In the genomic region with DNA sequence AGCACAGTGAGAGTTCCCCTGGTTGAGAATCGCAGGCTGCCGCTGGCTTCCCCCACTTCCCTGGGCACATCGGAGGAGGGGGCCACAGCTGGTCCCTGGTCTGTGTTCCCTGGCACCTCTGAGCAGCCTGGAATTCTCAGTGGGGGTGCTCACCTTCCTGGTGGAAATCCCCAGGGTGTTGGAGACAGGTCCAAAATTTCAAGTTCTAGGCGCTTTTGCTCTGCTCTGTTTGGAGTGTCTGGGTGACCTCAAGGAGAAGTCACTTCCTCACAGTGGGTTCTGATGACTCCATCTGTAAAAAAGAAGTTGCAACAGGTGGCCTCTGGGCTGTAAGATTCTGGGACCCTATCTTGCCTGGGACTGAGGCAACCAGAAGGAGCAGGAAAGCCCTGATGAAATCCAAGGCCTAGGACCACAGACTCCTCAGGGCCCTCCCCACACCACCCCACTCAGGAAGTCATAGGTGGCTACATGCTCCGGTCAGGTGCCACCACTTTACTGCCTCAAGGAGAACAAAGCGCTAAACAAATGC, we compare ENCODE assay signal across 7 cellular contexts. TPM values are rescaled to one million over a fixed set of nuclear protein-coding genes. Genes with fewer than 3 reads are reported as not detected.
A peak's percentile ranks its signal among the peaks of the same experiment; 100 is the strongest.
DNase-seq lines count a peak whose midpoint lies in the region; ATAC-seq and TF ChIP-seq lines count a peak whose summit lies in the region.

A gene with protein sequence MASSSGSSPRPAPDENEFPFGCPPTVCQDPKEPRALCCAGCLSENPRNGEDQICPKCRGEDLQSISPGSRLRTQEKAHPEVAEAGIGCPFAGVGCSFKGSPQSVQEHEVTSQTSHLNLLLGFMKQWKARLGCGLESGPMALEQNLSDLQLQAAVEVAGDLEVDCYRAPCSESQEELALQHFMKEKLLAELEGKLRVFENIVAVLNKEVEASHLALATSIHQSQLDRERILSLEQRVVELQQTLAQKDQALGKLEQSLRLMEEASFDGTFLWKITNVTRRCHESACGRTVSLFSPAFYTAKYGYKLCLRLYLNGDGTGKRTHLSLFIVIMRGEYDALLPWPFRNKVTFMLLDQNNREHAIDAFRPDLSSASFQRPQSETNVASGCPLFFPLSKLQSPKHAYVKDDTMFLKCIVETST (minus strand): TSS at position 400 of the 532 bp plus-strand sequence. CDS start 721 bp downstream, outside the sequence.

- TF ChIP-seq CTCF in tibial nerve (IDR thresholded peaks at IDR 0.05) (no peak), A673 (conservative IDR thresholded peaks at IDR 0.05; ENCODE audit: low read depth, low read length) (no peak)

- ATAC-seq in GM19035 (IDR thresholded peaks at IDR 0.05; ENCODE audit: unreplicated experiment) (peak; percentile 19), HG02938 (IDR thresholded peaks at IDR 0.05; ENCODE audit: unreplicated experiment) (peak; percentile 33)

- TF ChIP-seq EP300 in tibial nerve (IDR thresholded peaks at IDR 0.05): no peak

- no TSS peak for BruUV-seq in A673 (replicated peaks; lab: Mats Ljungman, UMichigan)

- H3K9me3 ChIP-seq in tibial nerve (no peaks in the 10 kb centered on the region), A673 (ENCODE audit: low read depth, low read length, poor library complexity, severe bottlenecking) (no peaks in the 10 kb centered on the region)

- intact Hi-C loops in A673 (cut with micrococcal nuclease; ENCODE audit: unreplicated experiment): no loop called here

- 68 to 75% methylated on average over 6 of the region's 6 CpGs for WGBS in tibial nerve, 2 donors

- DNase-seq in SKM-1 (lab: John Stamatoyannopoulos, UW; ENCODE audit: unreplicated experiment) (peak; percentile 78), germinal center (ENCODE audit: low spot score) (peak; percentile 51), tibial nerve (ENCODE audit: low spot score in 2 of 2) (no peak), A673 (ENCODE audit: low spot score) (no peak)
- DNase-seq in stimulated activated CD4-positive, alpha-beta T cell treated with anti-CD3 and anti-CD28 coated beads, Interleukin-12 subunit alpha, Interleukin-12 subunit beta, amount 100 ng/mL, for 4 hours: no peak

- H3K36me3 ChIP-seq in tibial nerve (no peaks in the 10 kb centered on the region), A673 (ENCODE audit: insufficient read depth, low read length, poor library complexity, severe bottlenecking) (no peaks in the 10 kb centered on the region)

- POLR2A ChIA-PET in A673 (lab: Charles Lee; ENCODE audit: low non-redundant PET): interaction anchor here (0.6 kb wide), 2 partner anchors 10 to 21 kb away, joined by 3 read pairs; no protein-coding TSS in a partner anchor

- H3K4me1 ChIP-seq in tibial nerve (peaks cover 0 to 50% (median 34%) of the 10 kb centered on the region in 4 donors), A673 (ENCODE audit: insufficient read depth, low read length, poor library complexity, severe bottlenecking) (peaks cover 11% of the 10 kb centered on the region)

- H3K4me3 ChIP-seq in tibial nerve (peak within 1 kb of the TSS in 1 of 4 donors; percentile 5), A673 (ENCODE audit: low read depth, low read length, poor library complexity, severe bottlenecking) (no peak within 1 kb of the TSS)

- H3K27ac ChIP-seq in tibial nerve: peak within 1 kb of the TSS; percentile 19 to 97 (median 95)
- no peak within 1 kb of the TSS for H3K27ac ChIP-seq in A673 (ENCODE audit: low read depth, low read length, poor library complexity, severe bottlenecking)

- CTCF ChIA-PET in A673 (lab: Charles Lee): interaction anchor here (0.6 kb wide), 1 partner anchor 10 kb away, joined by 3 read pairs; no protein-coding TSS in a partner anchor

- H3K27me3 ChIP-seq in tibial nerve (no peaks in the 10 kb centered on the region), A673 (replicated peaks; ENCODE audit: insufficient read depth, low read depth, low read length, poor library complexity) (no peaks in the 10 kb centered on the region)

- TF ChIP-seq POLR2A in tibial nerve (IDR thresholded peaks at IDR 0.05): no peak

RNA-seq across cellular contexts. Expression of the gene that starts here (rescaled TPM):
- total RNA-seq in tibial nerve (10 to 100 TPM; 12.3 to 21.0 (median 19.8) TPM), A673 (2021) (0.73 and 0.85 TPM in 2 replicates)

Comparison
In these comparisons a context has a peak if more than half of its experiments do, and no peak if none do; other contexts are left out.
1. DNase-seq: peak in SKM-1 (single experiment) and germinal center (single experiment); none in tibial nerve (0 of 2), A673 (single experiment) and stimulated activated CD4-positive, alpha-beta T cell treated with anti-CD3 and anti-CD28 coated beads, Interleukin-12 subunit alpha, Interleukin-12 subunit beta, amount 100 ng/mL, for 4 hours (single experiment).